In the genomic region with DNA sequence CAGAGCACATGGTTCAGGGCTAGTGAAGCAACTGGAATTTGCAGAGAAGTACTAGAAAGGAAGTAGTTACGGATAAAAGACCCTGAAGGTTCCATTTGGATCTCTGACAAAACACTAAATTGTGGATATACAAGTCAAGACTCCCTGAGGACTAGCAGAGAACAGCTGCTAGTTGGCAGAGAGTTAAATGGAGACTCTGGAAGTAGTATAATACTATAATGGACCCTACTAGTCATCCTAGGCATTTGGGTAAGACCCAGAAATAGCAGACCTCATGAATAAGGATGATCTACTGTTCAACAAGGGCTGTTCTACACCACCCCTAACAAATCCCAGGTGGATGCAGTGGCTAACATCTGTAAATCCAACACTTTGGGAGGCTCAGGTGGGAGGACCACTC, we compare ENCODE assay signal across 25 cellular contexts.
"Had no signal": no experiment of that assay in that cellular context is flagged by ENCODE, and none has a peak within 500 bp of the region (broad histone marks: within the 10 kb centered on the region; RNA-seq: fewer than 3 reads in every experiment).

No MANE protein-coding gene starts in this region.

- DNase-seq: central memory CD4-positive, alpha-beta T cell; colonic mucosa; effector CD8-positive, alpha-beta T cell; foreskin melanocyte; glutamatergic neuron; heart right ventricle; hippocampal formation; left cardiac atrium; left lung; mesenchymal stem cell; midbrain; natural killer cell; sigmoid colon; spleen; stimulated activated CD4-positive, alpha-beta T cell treated with anti-CD3 and anti-CD28 coated beads, Interleukin-4, amount 100 ng/mL, for 4 hours; tibial artery; upper lobe of left lung had no signal

- H3K4me1 Mint-ChIP-seq: natural killer cell; stimulated activated memory B cell treated with anti-CD40 and anti-IgM and Interleukin-4, amounts not matched to agents 10 μg/mL and 1 μg/mL and 100 μg/mL, for 72 hours had no signal

- H3K27me3 Mint-ChIP-seq: dendritic cell treated with granulocyte-macrophage colony-stimulating factor and Interleukin-4, amounts not matched to agents 40 ng/mL and 50 ng/mL, for 4 days; progenitor cell of endocrine pancreas; stimulated activated memory B cell treated with anti-CD40 and anti-IgM and Interleukin-4, amounts not matched to agents 10 μg/mL and 1 μg/mL and 100 μg/mL, for 72 hours; stimulated activated naive CD8-positive, alpha-beta T cell treated with anti-CD3 and anti-CD28 coated beads, Interleukin-15, Interleukin-2, amounts not matched to agents 100 ng/mL and 50 ng/mL, for 24 hours had no signal

- H3K27me3 ChIP-seq: colonic mucosa, esophagus muscularis mucosa, heart right ventricle, left lung, right atrium auricular region, sigmoid colon, spleen, tibial artery, upper lobe of left lung had no signal

- H3K4me1 ChIP-seq: colonic mucosa, heart right ventricle, parathyroid adenoma, right atrium auricular region, tibial artery had no signal

- H3K9me3 Mint-ChIP-seq: dendritic cell treated with granulocyte-macrophage colony-stimulating factor and Interleukin-4, amounts not matched to agents 40 ng/mL and 50 ng/mL, for 4 days; natural killer cell; stimulated activated memory B cell treated with anti-CD40 and anti-IgM and Interleukin-4, amounts not matched to agents 10 μg/mL and 1 μg/mL and 100 μg/mL, for 72 hours; stimulated activated naive CD8-positive, alpha-beta T cell treated with anti-CD3 and anti-CD28 coated beads, Interleukin-15, Interleukin-2, amounts not matched to agents 100 ng/mL and 50 ng/mL, for 24 hours had no signal

- H3K27ac Mint-ChIP-seq: dendritic cell treated with granulocyte-macrophage colony-stimulating factor and Interleukin-4, amounts not matched to agents 40 ng/mL and 50 ng/mL, for 4 days; progenitor cell of endocrine pancreas; stimulated activated memory B cell treated with anti-CD40 and anti-IgM and Interleukin-4, amounts not matched to agents 10 μg/mL and 1 μg/mL and 100 μg/mL, for 72 hours; stimulated activated naive CD8-positive, alpha-beta T cell treated with anti-CD3 and anti-CD28 coated beads, Interleukin-15, Interleukin-2, amounts not matched to agents 100 ng/mL and 50 ng/mL, for 24 hours had no signal

- H3K4me3 ChIP-seq: colonic mucosa, esophagus muscularis mucosa, heart right ventricle, left lung, right atrium auricular region, sigmoid colon, skin epidermis, spleen, tibial artery, upper lobe of left lung had no signal

- H3K9me3 ChIP-seq: colonic mucosa, esophagus muscularis mucosa, heart right ventricle, left lung, right atrium auricular region, sigmoid colon, spleen, tibial artery, upper lobe of left lung had no signal

- H3K4me3 Mint-ChIP-seq: dendritic cell treated with granulocyte-macrophage colony-stimulating factor and Interleukin-4, amounts not matched to agents 40 ng/mL and 50 ng/mL, for 4 days; natural killer cell; stimulated activated memory B cell treated with anti-CD40 and anti-IgM and Interleukin-4, amounts not matched to agents 10 μg/mL and 1 μg/mL and 100 μg/mL, for 72 hours; stimulated activated naive CD8-positive, alpha-beta T cell treated with anti-CD3 and anti-CD28 coated beads, Interleukin-15, Interleukin-2, amounts not matched to agents 100 ng/mL and 50 ng/mL, for 24 hours had no signal

- ATAC-seq: heart right ventricle; left cardiac atrium; left lung; natural killer cell; stimulated activated memory B cell treated with anti-CD40 and anti-IgM and Interleukin-4, amounts not matched to agents 10 μg/mL and 1 μg/mL and 100 μg/mL, for 72 hours had no signal

- H3K79me2 ChIP-seq: parathyroid adenoma had no signal

- H2AFZ ChIP-seq: parathyroid adenoma had no signal

- H3K27ac ChIP-seq: colonic mucosa, esophagus muscularis mucosa, heart right ventricle, left lung, parathyroid adenoma, right atrium auricular region, sigmoid colon, skin epidermis, spleen, tibial artery, upper lobe of left lung had no signal
